In the genomic region with DNA sequence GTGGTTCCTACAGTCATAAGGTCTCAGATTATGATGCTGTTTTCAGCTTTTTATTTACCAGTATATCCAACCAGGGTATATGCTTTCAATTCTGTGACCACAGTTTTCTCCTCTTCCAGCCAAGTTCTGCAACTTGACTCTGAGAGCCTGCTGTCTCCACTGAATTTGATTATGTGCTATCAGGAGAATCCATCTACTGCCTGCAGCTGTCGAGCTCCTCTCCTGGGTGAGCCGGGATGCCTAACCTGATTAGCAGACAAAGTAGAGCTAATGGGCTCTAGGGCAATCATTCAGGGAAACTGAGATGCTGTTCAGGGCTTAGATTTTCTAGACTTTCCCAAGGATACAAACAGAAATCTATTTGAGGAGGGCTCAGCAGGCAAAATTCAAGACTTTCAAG, we compare ENCODE assay signal across 15 cellular contexts.
DNase-seq lines count a peak whose midpoint lies in the region; TF ChIP-seq lines count a peak whose summit lies in the region.
"Had no signal": no experiment of that assay in that cellular context is flagged by ENCODE, and none has a peak within 500 bp of the region (broad histone marks: within the 10 kb centered on the region; RNA-seq: fewer than 3 reads in every experiment).

No MANE protein-coding gene starts in this region.

- H3K4me2 ChIP-seq in SK-N-SH, result 0 out of 2 replicates have a peak overlapping the region, but pooled peaks have one; percentile 26

- H3K27me3 ChIP-seq in SK-N-SH (ENCODE audit: insufficient read depth), result no peaks in the 10 kb centered on the region

- CTCF ChIA-PET in SK-N-SH (lab: Yijun Ruan, JAX), result interaction anchor here (0.7 to 2.3 kb wide), 5 partner anchors 107 to 1322 kb away, joined by 3 to 5 read pairs (median 4); no protein-coding TSS in a partner anchor

- H3K9me2 ChIP-seq in SK-N-SH, result no peaks in the 10 kb centered on the region

- no peaks in the 10 kb centered on the region for H3K36me3 ChIP-seq in SK-N-SH (replicated peaks in 1 of 2; ENCODE audit: control insufficient read depth in 1 of 2, insufficient read depth in 2 of 2, low read length in 1 of 2)

- peak overlapping the region; percentile 64 to 100; a peak in 3 of 4 replicates for H3K27ac ChIP-seq in SK-N-SH (ENCODE audit: low read depth in 2 of 2, low read length in 1 of 2)

- peak; percentile 91 to 99 for TF ChIP-seq EP300 in SK-N-SH (IDR thresholded peaks at IDR 0.05; ENCODE audit: borderline replicate concordance in 1 of 2, low read depth in 1 of 2, low read length in 1 of 2)

- POLR2A ChIA-PET in SK-N-SH (lab: Yijun Ruan, JAX), result interaction anchor here (1.0 to 1.2 kb wide), 3 partner anchors 130 to 1060 kb away, joined by 3 to 5 read pairs (median 4); no protein-coding TSS in a partner anchor

- DNase-seq in DMS 273 treated with DMSO at 0.1 percent for 48 hours (lab: John Stamatoyannopoulos, UW) (peak; percentile 94), NCI-H2171 (lab: John Stamatoyannopoulos, UW) (peak; percentile 78), SK-N-SH (peak; percentile 47), superior temporal gyrus (ENCODE audit: extremely low spot score) (peak; percentile 4), mesenteric fat pad (ENCODE audit: low spot score) (no peak)
- no peak for DNase-seq in stimulated activated CD4-positive, alpha-beta T cell treated with anti-CD3 and anti-CD28 coated beads, Interleukin-2, amount 100 ng/mL, for 24 hours
- no peak for DNase-seq in activated effector memory CD4-positive, alpha-beta T cell treated with Interleukin-2 at 50 U/mL for 16 hours
- DNase-seq: DMS153, Karpas-422, NCI-H1417 treated with DMSO at 0.1 percent for 48 hours, NCI-H2029 treated with DMSO at 0.1 percent for 48 hours, NCI-H345, SHP77, T-helper 17 cell had no signal

- H3K79me2 ChIP-seq in SK-N-SH (ENCODE audit: insufficient read depth), result no peaks in the 10 kb centered on the region

- H2AFZ ChIP-seq in SK-N-SH (ENCODE audit: low read depth), result peak overlapping the region; percentile 20; the same call in 1 of the 2 replicates

- H3K4me1 ChIP-seq in SK-N-SH (ENCODE audit: control insufficient read depth in 1 of 2, insufficient read depth in 2 of 2, low read depth in 1 of 2, low read length in 1 of 2), result peaks cover 19 to 59% of the 10 kb centered on the region in 2 experiments

- TF ChIP-seq CTCF in SK-N-SH (IDR thresholded peaks at IDR 0.05), result no peak

- peaks cover 6% of the 10 kb centered on the region for H3F3A ChIP-seq in SK-N-SH (replicated peaks; ENCODE audit: insufficient read depth)

- H3K9ac ChIP-seq in SK-N-SH, result no peak overlapping the region

- no peaks in the 10 kb centered on the region for H3K9me3 ChIP-seq in SK-N-SH

- H3K4me3 ChIP-seq in SK-N-SH (ENCODE audit: low read depth in 2 of 2, low read length in 1 of 2), result no peak overlapping the region
- H3K4me3 ChIP-seq: GM12878 had no signal

- H4K20me1 ChIP-seq in SK-N-SH (ENCODE audit: insufficient read depth), result no peaks in the 10 kb centered on the region

- TF ChIP-seq RAD21 in SK-N-SH (IDR thresholded peaks at IDR 0.05; ENCODE audit: low read length), result peak; percentile 55

- 0% methylated on average over 2 of the region's 2 CpGs for WGBS in SK-N-SH (ENCODE audit: low lambda C conversion rate)

TF ChIP-seq in SK-N-SH, 30 proteins besides CTCF, POLR2A, EP300 and RAD21 (continues in another document):
- TF ChIP-seq, protein P1, sequence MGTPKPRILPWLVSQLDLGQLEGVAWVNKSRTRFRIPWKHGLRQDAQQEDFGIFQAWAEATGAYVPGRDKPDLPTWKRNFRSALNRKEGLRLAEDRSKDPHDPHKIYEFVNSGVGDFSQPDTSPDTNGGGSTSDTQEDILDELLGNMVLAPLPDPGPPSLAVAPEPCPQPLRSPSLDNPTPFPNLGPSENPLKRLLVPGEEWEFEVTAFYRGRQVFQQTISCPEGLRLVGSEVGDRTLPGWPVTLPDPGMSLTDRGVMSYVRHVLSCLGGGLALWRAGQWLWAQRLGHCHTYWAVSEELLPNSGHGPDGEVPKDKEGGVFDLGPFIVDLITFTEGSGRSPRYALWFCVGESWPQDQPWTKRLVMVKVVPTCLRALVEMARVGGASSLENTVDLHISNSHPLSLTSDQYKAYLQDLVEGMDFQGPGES (IDR thresholded peaks at IDR 0.05; ENCODE audit: low read depth, low read length), result no peak
- TF ChIP-seq FOXJ3 (CRISPR knock-in tag; IDR thresholded peaks at IDR 0.05) (peak; percentile 99), RFX5 (IDR thresholded peaks at IDR 0.05; ENCODE audit: low read length) (no peak), GATA2 (CRISPR knock-in tag; IDR thresholded peaks at IDR 0.05) (peak; percentile 100), MEF2A (IDR thresholded peaks at IDR 0.05; ENCODE audit: borderline replicate concordance, low read depth) (no peak), CHD2 (IDR thresholded peaks at IDR 0.05; ENCODE audit: low read length, partially characterized antibody) (peak; percentile 95), EZH2phosphoT487 (IDR thresholded peaks at IDR 0.05; ENCODE audit: borderline replicate concordance, low read depth) (no peak), JUND (IDR thresholded peaks at IDR 0.05) (peak; percentile 49; the same call in 1 of the 2 replicates), YY1 (IDR thresholded peaks at IDR 0.05; ENCODE audit: low read depth) (no peak), SIN3A (IDR thresholded peaks at IDR 0.05; ENCODE audit: borderline replicate concordance, low read depth, low read length) (no peak), TAF1 (IDR thresholded peaks at IDR 0.05; ENCODE audit: borderline replicate concordance, low read depth, low read length) (no peak), NRF1 (IDR thresholded peaks at IDR 0.05; ENCODE audit: low read depth, low read length) (no peak), RCOR1 (IDR thresholded peaks at IDR 0.05; ENCODE audit: low read length) (peak; percentile 98), MXI1 (IDR thresholded peaks at IDR 0.05; ENCODE audit: low read depth, low read length) (peak; percentile 74; the same call in 1 of the 2 replicates), FOXM1 (IDR thresholded peaks at IDR 0.05; ENCODE audit: low read depth) (peak; percentile 49; the same call in 1 of the 2 replicates), RXRA (IDR thresholded peaks at IDR 0.05; ENCODE audit: borderline replicate concordance, low read depth) (no peak), POLR2AphosphoS5 (IDR thresholded peaks at IDR 0.05; ENCODE audit: low read depth, low read length) (peak; percentile 76; the same call in 1 of the 2 replicates), TCF12 (IDR thresholded peaks at IDR 0.05) (peak; percentile 93)
- TF ChIP-seq, protein P2, sequence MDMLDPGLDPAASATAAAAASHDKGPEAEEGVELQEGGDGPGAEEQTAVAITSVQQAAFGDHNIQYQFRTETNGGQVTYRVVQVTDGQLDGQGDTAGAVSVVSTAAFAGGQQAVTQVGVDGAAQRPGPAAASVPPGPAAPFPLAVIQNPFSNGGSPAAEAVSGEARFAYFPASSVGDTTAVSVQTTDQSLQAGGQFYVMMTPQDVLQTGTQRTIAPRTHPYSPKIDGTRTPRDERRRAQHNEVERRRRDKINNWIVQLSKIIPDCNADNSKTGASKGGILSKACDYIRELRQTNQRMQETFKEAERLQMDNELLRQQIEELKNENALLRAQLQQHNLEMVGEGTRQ (IDR thresholded peaks at IDR 0.05; ENCODE audit: borderline replicate concordance, low read depth, low read length), result no peak
- TF ChIP-seq, protein P3, sequence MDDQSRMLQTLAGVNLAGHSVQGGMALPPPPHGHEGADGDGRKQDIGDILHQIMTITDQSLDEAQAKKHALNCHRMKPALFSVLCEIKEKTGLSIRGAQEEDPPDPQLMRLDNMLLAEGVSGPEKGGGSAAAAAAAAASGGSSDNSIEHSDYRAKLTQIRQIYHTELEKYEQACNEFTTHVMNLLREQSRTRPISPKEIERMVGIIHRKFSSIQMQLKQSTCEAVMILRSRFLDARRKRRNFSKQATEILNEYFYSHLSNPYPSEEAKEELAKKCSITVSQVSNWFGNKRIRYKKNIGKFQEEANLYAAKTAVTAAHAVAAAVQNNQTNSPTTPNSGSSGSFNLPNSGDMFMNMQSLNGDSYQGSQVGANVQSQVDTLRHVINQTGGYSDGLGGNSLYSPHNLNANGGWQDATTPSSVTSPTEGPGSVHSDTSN (IDR thresholded peaks at IDR 0.05), result peak; percentile 83
- TF ChIP-seq, protein P4, sequence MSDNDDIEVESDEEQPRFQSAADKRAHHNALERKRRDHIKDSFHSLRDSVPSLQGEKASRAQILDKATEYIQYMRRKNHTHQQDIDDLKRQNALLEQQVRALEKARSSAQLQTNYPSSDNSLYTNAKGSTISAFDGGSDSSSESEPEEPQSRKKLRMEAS (IDR thresholded peaks at IDR 0.05; ENCODE audit: low read depth), result no peak
- TF ChIP-seq, protein P5, sequence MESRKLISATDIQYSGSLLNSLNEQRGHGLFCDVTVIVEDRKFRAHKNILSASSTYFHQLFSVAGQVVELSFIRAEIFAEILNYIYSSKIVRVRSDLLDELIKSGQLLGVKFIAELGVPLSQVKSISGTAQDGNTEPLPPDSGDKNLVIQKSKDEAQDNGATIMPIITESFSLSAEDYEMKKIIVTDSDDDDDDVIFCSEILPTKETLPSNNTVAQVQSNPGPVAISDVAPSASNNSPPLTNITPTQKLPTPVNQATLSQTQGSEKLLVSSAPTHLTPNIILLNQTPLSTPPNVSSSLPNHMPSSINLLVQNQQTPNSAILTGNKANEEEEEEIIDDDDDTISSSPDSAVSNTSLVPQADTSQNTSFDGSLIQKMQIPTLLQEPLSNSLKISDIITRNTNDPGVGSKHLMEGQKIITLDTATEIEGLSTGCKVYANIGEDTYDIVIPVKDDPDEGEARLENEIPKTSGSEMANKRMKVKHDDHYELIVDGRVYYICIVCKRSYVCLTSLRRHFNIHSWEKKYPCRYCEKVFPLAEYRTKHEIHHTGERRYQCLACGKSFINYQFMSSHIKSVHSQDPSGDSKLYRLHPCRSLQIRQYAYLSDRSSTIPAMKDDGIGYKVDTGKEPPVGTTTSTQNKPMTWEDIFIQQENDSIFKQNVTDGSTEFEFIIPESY (IDR thresholded peaks at IDR 0.05; ENCODE audit: borderline replicate concordance, low read depth), result no peak

Comparison
In these comparisons a context has a peak if more than half of its experiments do, and no peak if none do; other contexts are left out.
1. DNase-seq: peak in DMS 273 treated with DMSO at 0.1 percent for 48 hours (single experiment), NCI-H2171 (single experiment), SK-N-SH (single experiment) and superior temporal gyrus (single experiment); none in stimulated activated CD4-positive, alpha-beta T cell treated with anti-CD3 and anti-CD28 coated beads, Interleukin-2, amount 100 ng/mL, for 24 hours (0 of 2), mesenteric fat pad (single experiment) and activated effector memory CD4-positive, alpha-beta T cell treated with Interleukin-2 at 50 U/mL for 16 hours (single experiment).